In the genomic region with DNA sequence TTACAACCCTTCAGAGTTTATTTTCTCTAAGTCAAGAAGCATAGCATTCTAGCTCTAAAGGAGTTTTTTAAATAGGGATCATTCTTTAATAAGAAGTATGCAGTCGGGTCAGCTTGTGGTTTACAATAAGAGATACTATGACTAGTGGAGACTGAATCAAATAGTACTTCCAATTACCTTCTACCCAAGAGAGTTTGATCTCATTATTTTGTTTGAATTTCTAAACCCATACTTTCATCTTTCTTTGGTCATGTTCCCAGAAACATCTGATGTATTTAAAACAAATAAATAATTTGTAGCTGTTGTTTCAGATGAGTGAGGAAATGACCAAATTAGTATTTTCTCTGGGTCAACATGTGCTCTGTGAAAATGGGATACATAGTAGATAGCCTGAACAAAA, we compare ENCODE assay signal across 17 cellular contexts.
"Had no signal": no experiment of that assay in that cellular context is flagged by ENCODE, and none has a peak within 500 bp of the region (broad histone marks: within the 10 kb centered on the region; RNA-seq: fewer than 3 reads in every experiment).

No MANE protein-coding gene starts in this region.

- H3K4me1 ChIP-seq: left lung, tibial nerve, uterus had no signal

- H3K27me3 ChIP-seq: left lung, neutrophil, tibial nerve, uterus had no signal

- H3K4me3 ChIP-seq: coronary artery, left lung, tibial nerve, uterus had no signal

- H3K36me3 ChIP-seq: left lung, neutrophil, tibial nerve, uterus had no signal

- ATAC-seq: left lung, natural killer cell had no signal

- DNase-seq: activated CD4-positive, CD25-positive, alpha-beta regulatory T cell treated with anti-CD3 and anti-CD28 coated beads, Interleukin-2, amount 50 U/mL, for 72 hours; activated naive CD4-positive, alpha-beta T cell; aorta; central memory CD4-positive, alpha-beta T cell; effector CD8-positive, alpha-beta T cell; left lung; mesendoderm; natural killer cell; retina; stimulated activated CD4-positive, alpha-beta T cell treated with anti-CD3 and anti-CD28 coated beads, Interleukin-4, amount 100 ng/mL, for 24 hours; stimulated activated naive CD4-positive, alpha-beta T cell; substantia nigra; uterus had no signal

- H3K9me3 ChIP-seq: left lung, neutrophil, tibial nerve, uterus had no signal

- H3K27ac ChIP-seq: coronary artery, epithelial cell of prostate, left lung, neutrophil, tibial nerve, uterus had no signal
